ENCODE assay signal across 8 cellular contexts in the genomic region with DNA sequence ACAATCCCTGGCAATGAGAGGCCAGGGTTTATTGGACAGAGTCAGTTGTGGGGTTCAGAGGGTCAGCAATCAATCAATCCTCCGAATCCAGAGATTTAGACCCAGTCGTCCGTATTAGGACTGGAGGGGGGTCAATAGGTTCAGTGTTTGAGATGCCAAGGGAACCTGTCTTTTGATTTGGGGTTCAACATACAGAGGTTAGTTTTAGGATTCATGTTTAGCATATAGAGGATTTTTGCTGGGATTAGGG. TPM values are rescaled to one million over a fixed set of nuclear protein-coding genes. Genes with fewer than 3 reads are reported as not detected.
DNase-seq lines count a peak whose midpoint lies in the region; ATAC-seq and TF ChIP-seq lines count a peak whose summit lies in the region.

No MANE protein-coding gene starts in this region.

- H3K9me3 ChIP-seq in H9 (ENCODE audit: control insufficient read depth, low read depth, low read length): no peaks in the 10 kb centered on the region
- no peaks in the 10 kb centered on the region for H3K9me3 ChIP-seq in hepatocyte (ENCODE audit: low read depth)
- H3K9me3 ChIP-seq in spleen: no peaks in the 10 kb centered on the region

- no peak overlapping the region for H2BK15ac ChIP-seq in H9 (ENCODE audit: low read depth, low read length)

- no peaks in the 10 kb centered on the region for H3K9me2 ChIP-seq in hepatocyte (replicated peaks; ENCODE audit: insufficient read depth)

- no peak for DNase-seq in H9
- DNase-seq in WTC11 (ENCODE audit: low spot score): no peak
- DNase-seq in hepatocyte (ENCODE audit: low spot score): no peak
- DNase-seq in spleen: no peak
- no peak for DNase-seq in AG08396 (ENCODE audit: low spot score)
- DNase-seq in NCI-H345 (lab: John Stamatoyannopoulos, UW): no peak
- no peak for DNase-seq in DMS153 (lab: John Stamatoyannopoulos, UW)

- H3K14ac ChIP-seq in H9 (ENCODE audit: insufficient read depth, low read length): no peak overlapping the region

- H3K4me3 Mint-ChIP-seq in H9 (peak overlapping the region; percentile 81 to 96), WTC11 (peak overlapping the region; percentile 98)

- H3K23me2 ChIP-seq in H9 (ENCODE audit: insufficient read length, low read depth, low read length, poor library complexity, severe bottlenecking): peaks cover 24% of the 10 kb centered on the region

- no peak overlapping the region for H3K23ac ChIP-seq in H9 (ENCODE audit: insufficient read length, low read depth, low read length)

- H2AK5ac ChIP-seq in H9 (ENCODE audit: insufficient read length, low read length): no peak overlapping the region

- no peak overlapping the region for H3K56ac ChIP-seq in H9 (ENCODE audit: insufficient read length, low read depth, low read length)

- H2BK12ac ChIP-seq in H9 (ENCODE audit: insufficient read length, low read depth, low read length): no peak overlapping the region

- no peak overlapping the region for H3K27ac ChIP-seq in H9 (ENCODE audit: insufficient read length, low read depth, low read length)
- peak overlapping the region; percentile 59 for H3K27ac ChIP-seq in hepatocyte
- H3K27ac ChIP-seq in spleen: peak overlapping the region; percentile 79 to 96 (median 93)

- H3K4me3 ChIP-seq in hepatocyte (peak overlapping the region; percentile 31), spleen (peak overlapping the region; percentile 71 to 94 (median 80))

- H3K9ac ChIP-seq in H9 (ENCODE audit: extremely low read depth, insufficient read length, low read length): peak overlapping the region; percentile 74

- no peak overlapping the region for H4K5ac ChIP-seq in H9 (ENCODE audit: insufficient read length, low read depth, low read length)

- no peak overlapping the region for H2BK120ac ChIP-seq in H9 (ENCODE audit: low read depth, low read length, poor library complexity, severe bottlenecking)

- no peaks in the 10 kb centered on the region for H3K36me3 ChIP-seq in hepatocyte (replicated peaks; ENCODE audit: insufficient read depth, low read depth)
- peaks cover 0 to 31% (median 15%) of the 10 kb centered on the region in 6 donors for H3K36me3 ChIP-seq in spleen

- WGBS in H9 (ENCODE audit: extremely low coverage, insufficient read length, low lambda C conversion rate): no CpG with 5 or more reads among the region's 3 CpGs
- 0% methylated on average over 3 of the region's 3 CpGs for WGBS in hepatocyte (ENCODE audit: low lambda C conversion rate, missing lambda C conversion rate)
- 0 to 3% (median 0%) methylated on average over 3 of the region's 3 CpGs for WGBS in spleen, 5 donors

- CTCF ChIA-PET in WTC11 (lab: Charles Lee): interaction anchor here (0.8 to 35.9 kb wide), 18 partner anchors 10 to 204 kb away, joined by 3 to 2316 read pairs (median 8); a partner anchor contains a TSS

- no peak overlapping the region for H2AFZ ChIP-seq in H9 (ENCODE audit: low read length)
- H2AFZ ChIP-seq in hepatocyte: peak overlapping the region; percentile 40

- POLR2A ChIA-PET in WTC11 (lab: Charles Lee): interaction anchor here (0.6 to 2.9 kb wide), 13 partner anchors 8 to 220 kb away, joined by 3 to 19 read pairs (median 4); a partner anchor contains a TSS

- no peak overlapping the region for H3T11ph ChIP-seq in H9 (ENCODE audit: low read length)

- H3K4me1 ChIP-seq in H9 (ENCODE audit: insufficient read depth, low read length) (peaks cover 12% of the 10 kb centered on the region; the same call in 1 of the 2 replicates), hepatocyte (ENCODE audit: insufficient read depth) (peaks cover 23% of the 10 kb centered on the region), spleen (peaks cover 19 to 49% (median 32%) of the 10 kb centered on the region in 6 donors)

- intact Hi-C loops in spleen (cut with DNase I; ENCODE audit: low total_unique reads): no loop called here

- H3K36me3 Mint-ChIP-seq in H9 (ENCODE audit: insufficient read depth in 1 of 3, low read depth in 3 of 3): peaks cover 5 to 6% (median 6%) of the 10 kb centered on the region in 3 experiments; a peak in 6 of 7 replicates
- H3K36me3 Mint-ChIP-seq in WTC11: peaks cover 5% of the 10 kb centered on the region; the same call in 1 of the 2 replicates

- H4K8ac ChIP-seq in H9 (replicated peaks; ENCODE audit: insufficient read length, low read depth, low read length): no peak overlapping the region

- no peaks in the 10 kb centered on the region for H3K79me1 ChIP-seq in H9 (ENCODE audit: insufficient read depth, low read depth, low read length, poor library complexity, severe bottlenecking)

- H3K79me2 ChIP-seq in H9 (ENCODE audit: insufficient read depth, low read length): no peaks in the 10 kb centered on the region
- H3K79me2 ChIP-seq in hepatocyte: peaks cover 12% of the 10 kb centered on the region

- no peak for TF ChIP-seq CTCF in H9 (conservative IDR thresholded peaks at IDR 0.05)
- no peak for TF ChIP-seq CTCF in WTC11 (IDR thresholded peaks at IDR 0.05)
- TF ChIP-seq CTCF in hepatocyte (IDR thresholded peaks at IDR 0.05; ENCODE audit: poor library complexity): no peak
- TF ChIP-seq CTCF in spleen (IDR thresholded peaks at IDR 0.05 in 8 of 11, conservative IDR thresholded peaks at IDR 0.05 in 3 of 11): no peak

- no peak overlapping the region for H2BK5ac ChIP-seq in H9 (ENCODE audit: insufficient read length, low read length)

- H4K20me1 ChIP-seq in H9 (ENCODE audit: control insufficient read depth, insufficient read depth, insufficient read length) (peaks cover 5% of the 10 kb centered on the region), hepatocyte (ENCODE audit: insufficient read depth, poor library complexity, severe bottlenecking) (no peaks in the 10 kb centered on the region)

- ATAC-seq in WTC11 (no peak), GM18907 (IDR thresholded peaks at IDR 0.05; ENCODE audit: unreplicated experiment) (no peak)

- H3K27ac Mint-ChIP-seq in H9 (peak overlapping the region in 2 of 3 experiments; percentile 4 to 78; a peak in 4 of 7 replicates), WTC11 (peak overlapping the region; percentile 41; the same call in 1 of the 2 replicates)

- H3K9me3 Mint-ChIP-seq in H9 (no peaks in the 10 kb centered on the region; a peak in 1 of 5 replicates), WTC11 (no peaks in the 10 kb centered on the region)

- H3K18ac ChIP-seq in H9 (ENCODE audit: insufficient read length, low read depth, low read length): no peak overlapping the region

- peak overlapping the region; percentile 85 for H3K4me2 ChIP-seq in H9 (ENCODE audit: insufficient read depth, insufficient read length, low read length)
- peak overlapping the region; percentile 84 for H3K4me2 ChIP-seq in hepatocyte

- no peak overlapping the region for H4K91ac ChIP-seq in H9 (ENCODE audit: insufficient read length, low read depth, low read length)

- no peak for TF ChIP-seq POLR2A in spleen (IDR thresholded peaks at IDR 0.05)

- no peak overlapping the region for H3K4ac ChIP-seq in H9 (ENCODE audit: low read depth, low read length)

- H3K4me1 Mint-ChIP-seq in H9 (peaks cover 36 to 52% of the 10 kb centered on the region in 2 experiments), WTC11 (peaks cover 52% of the 10 kb centered on the region)

- H2BK20ac ChIP-seq in H9 (ENCODE audit: low read depth, low read length, poor library complexity, severe bottlenecking): no peak overlapping the region

- peaks cover 38% of the 10 kb centered on the region for H3K27me3 Mint-ChIP-seq in H9 (ENCODE audit: low read depth)
- peaks cover 44% of the 10 kb centered on the region for H3K27me3 Mint-ChIP-seq in WTC11 (ENCODE audit: low read depth)

- H3K27me3 ChIP-seq in H9 (ENCODE audit: insufficient read depth, low read length): peaks cover 15% of the 10 kb centered on the region; the same call in 1 of the 2 replicates
- H3K27me3 ChIP-seq in hepatocyte: peaks cover 35% of the 10 kb centered on the region
- peaks cover 8 to 42% (median 38%) of the 10 kb centered on the region in 7 donors for H3K27me3 ChIP-seq in spleen (replicated peaks in 1 of 7)

TF ChIP-seq in WTC11, 78 proteins besides CTCF, POLR2A, EP300 and RAD21:
- TF ChIP-seq, protein P1, sequence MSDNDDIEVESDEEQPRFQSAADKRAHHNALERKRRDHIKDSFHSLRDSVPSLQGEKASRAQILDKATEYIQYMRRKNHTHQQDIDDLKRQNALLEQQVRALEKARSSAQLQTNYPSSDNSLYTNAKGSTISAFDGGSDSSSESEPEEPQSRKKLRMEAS (CRISPR knock-in tag; IDR thresholded peaks at IDR 0.05): 0 out of 2 replicates have a peak, but pooled peaks have one; percentile 4
- TF ChIP-seq, protein P2, sequence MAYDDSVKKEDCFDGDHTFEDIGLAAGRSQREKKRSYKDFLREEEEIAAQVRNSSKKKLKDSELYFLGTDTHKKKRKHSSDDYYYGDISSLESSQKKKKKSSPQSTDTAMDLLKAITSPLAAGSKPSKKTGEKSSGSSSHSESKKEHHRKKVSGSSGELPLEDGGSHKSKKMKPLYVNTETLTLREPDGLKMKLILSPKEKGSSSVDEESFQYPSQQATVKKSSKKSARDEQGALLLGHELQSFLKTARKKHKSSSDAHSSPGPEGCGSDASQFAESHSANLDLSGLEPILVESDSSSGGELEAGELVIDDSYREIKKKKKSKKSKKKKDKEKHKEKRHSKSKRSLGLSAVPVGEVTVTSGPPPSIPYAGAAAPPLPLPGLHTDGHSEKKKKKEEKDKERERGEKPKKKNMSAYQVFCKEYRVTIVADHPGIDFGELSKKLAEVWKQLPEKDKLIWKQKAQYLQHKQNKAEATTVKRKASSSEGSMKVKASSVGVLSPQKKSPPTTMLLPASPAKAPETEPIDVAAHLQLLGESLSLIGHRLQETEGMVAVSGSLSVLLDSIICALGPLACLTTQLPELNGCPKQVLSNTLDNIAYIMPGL (CRISPR knock-in tag; IDR thresholded peaks at IDR 0.05): no peak

RNA-seq across cellular contexts. Expression of a gene that starts 0.3 kb away (rescaled TPM):
- total RNA-seq in H9 (2021) (32.0 and 34.5 TPM in 2 replicates), WTC11 (2021) (44.2 to 51.9 TPM (median 49.5 TPM) in 3 replicates), hepatocyte (51.3 and 76.5 TPM in 2 replicates), spleen (10 to 100 TPM; 21.2 to 45.5 (median 29.4) TPM)
- polyA plus RNA-seq in hepatocyte (67.8 and 75.6 TPM in 2 replicates), spleen (10 to 100 TPM; 27.4 to 43.3 (median 39.3) TPM)

RNA-seq across cellular contexts. Expression of a gene that starts 15.3 kb away (rescaled TPM):
- total RNA-seq in H9 (2021): 0.37 and 0.42 TPM in 2 replicates
- 0.79 to 1.0 TPM (median 0.80 TPM) in 3 replicates for total RNA-seq in WTC11 (2021)
- total RNA-seq in hepatocyte: not detected in 2 replicates
- 0.07 TPM in 1 of 2 replicates, not detected in the other for polyA plus RNA-seq in hepatocyte
- under 1 TPM in 1 of 7 donors, not detected in 6; 0.32 TPM for total RNA-seq in spleen
- under 1 TPM; 0.04 to 0.06 (median 0.05) TPM for polyA plus RNA-seq in spleen

RNA-seq across cellular contexts. Expression of a gene that starts 44.6 kb away (rescaled TPM):
- total RNA-seq in H9 (2021): 45.1 and 46.5 TPM in 2 replicates
- 84.3 to 97.0 TPM (median 84.8 TPM) in 3 replicates for total RNA-seq in WTC11 (2021)
- total RNA-seq in hepatocyte: 180 and 193 TPM in 2 replicates
- polyA plus RNA-seq in hepatocyte: 315 and 361 TPM in 2 replicates
- total RNA-seq in spleen: 10 to 100 TPM in 6 of 7 donors, 1 to 10 TPM in 1; 8.9 to 26.2 (median 15.4) TPM
- 1 to 10 TPM; 2.8 to 8.9 (median 4.8) TPM for polyA plus RNA-seq in spleen

RNA-seq across cellular contexts. Expression of a gene that starts 44.8 kb away (rescaled TPM):
- 7.7 and 8.8 TPM in 2 replicates for total RNA-seq in H9 (2021)
- total RNA-seq in WTC11 (2021): 7.1 to 8.1 TPM (median 7.3 TPM) in 3 replicates
- total RNA-seq in hepatocyte: 7.3 and 8.0 TPM in 2 replicates
- polyA plus RNA-seq in hepatocyte: 10.4 and 12.2 TPM in 2 replicates
- total RNA-seq in spleen: 1 to 10 TPM in 5 of 7 donors, under 1 TPM in 2; 0.39 to 2.8 (median 1.1) TPM
- polyA plus RNA-seq in spleen: 1 to 10 TPM; 1.1 to 2.1 (median 1.5) TPM
